Comparison of ENCODE assay signal across 8 cellular contexts in genomic region chr10:27242473-27242950, GRCh38. TPM values are rescaled to one million over a fixed set of nuclear protein-coding genes. Genes with fewer than 3 reads are reported as not detected.
DNase-seq lines count a peak whose midpoint lies in the region; ATAC-seq and TF ChIP-seq lines count a peak whose summit lies in the region.

No MANE protein-coding gene starts in this region.

- H3K4me3 ChIP-seq in brain microvascular endothelial cell (ENCODE audit: low read depth, low read length) (peak overlapping the region; percentile 86), mononuclear cell (ENCODE audit: low read length) (peak overlapping the region; percentile 69)

- in situ Hi-C loops in brain microvascular endothelial cell (cut with HindIII; ENCODE audit: low pct_ligation_motif_present, low sequenced_read_pairs), result no loop called here

- ATAC-seq in HG02884 (IDR thresholded peaks at IDR 0.05; ENCODE audit: unreplicated experiment) (peak; percentile 1), HG03342 (IDR thresholded peaks at IDR 0.05; ENCODE audit: unreplicated experiment) (no peak), HG03135 (IDR thresholded peaks at IDR 0.05; ENCODE audit: unreplicated experiment) (no peak)

- no peaks in the 10 kb centered on the region for H3K9me3 ChIP-seq in mononuclear cell (ENCODE audit: low read depth, low read length)

- H3K4me1 ChIP-seq in mononuclear cell (ENCODE audit: insufficient read depth, low read length), result peaks cover 24% of the 10 kb centered on the region

- H3K27me3 ChIP-seq in brain microvascular endothelial cell (replicated peaks), result no peaks in the 10 kb centered on the region
- no peaks in the 10 kb centered on the region for H3K27me3 ChIP-seq in mononuclear cell (ENCODE audit: insufficient read depth, low read length)

- H3K36me3 ChIP-seq in brain microvascular endothelial cell (replicated peaks), result no peaks in the 10 kb centered on the region

- H3K27ac ChIP-seq in 22Rv1 (peak overlapping the region; percentile 100), brain microvascular endothelial cell (peak overlapping the region; percentile 77)

- TF ChIP-seq CTCF in 22Rv1 (IDR thresholded peaks at IDR 0.05) (no peak; the same call in 1 of the 2 replicates), brain microvascular endothelial cell (IDR thresholded peaks at IDR 0.05; ENCODE audit: low read depth, low read length, missing control alignments) (no peak)

- DNase-seq in brain microvascular endothelial cell (no peak), OCI-M2 (lab: John Stamatoyannopoulos, UW; ENCODE audit: unreplicated experiment) (no peak)
- no peak for DNase-seq in activated CD8-positive, alpha-beta memory T cell treated with anti-CD3 and anti-CD28 coated beads, Interleukin-2, amount 50 U/mL, for 4 hours

RNA-seq across cellular contexts. Expression of gene ACBD5, which starts 1.9 kb away (rescaled TPM):
- total RNA-seq in mononuclear cell, result 35.8 TPM
